In the genomic region with DNA sequence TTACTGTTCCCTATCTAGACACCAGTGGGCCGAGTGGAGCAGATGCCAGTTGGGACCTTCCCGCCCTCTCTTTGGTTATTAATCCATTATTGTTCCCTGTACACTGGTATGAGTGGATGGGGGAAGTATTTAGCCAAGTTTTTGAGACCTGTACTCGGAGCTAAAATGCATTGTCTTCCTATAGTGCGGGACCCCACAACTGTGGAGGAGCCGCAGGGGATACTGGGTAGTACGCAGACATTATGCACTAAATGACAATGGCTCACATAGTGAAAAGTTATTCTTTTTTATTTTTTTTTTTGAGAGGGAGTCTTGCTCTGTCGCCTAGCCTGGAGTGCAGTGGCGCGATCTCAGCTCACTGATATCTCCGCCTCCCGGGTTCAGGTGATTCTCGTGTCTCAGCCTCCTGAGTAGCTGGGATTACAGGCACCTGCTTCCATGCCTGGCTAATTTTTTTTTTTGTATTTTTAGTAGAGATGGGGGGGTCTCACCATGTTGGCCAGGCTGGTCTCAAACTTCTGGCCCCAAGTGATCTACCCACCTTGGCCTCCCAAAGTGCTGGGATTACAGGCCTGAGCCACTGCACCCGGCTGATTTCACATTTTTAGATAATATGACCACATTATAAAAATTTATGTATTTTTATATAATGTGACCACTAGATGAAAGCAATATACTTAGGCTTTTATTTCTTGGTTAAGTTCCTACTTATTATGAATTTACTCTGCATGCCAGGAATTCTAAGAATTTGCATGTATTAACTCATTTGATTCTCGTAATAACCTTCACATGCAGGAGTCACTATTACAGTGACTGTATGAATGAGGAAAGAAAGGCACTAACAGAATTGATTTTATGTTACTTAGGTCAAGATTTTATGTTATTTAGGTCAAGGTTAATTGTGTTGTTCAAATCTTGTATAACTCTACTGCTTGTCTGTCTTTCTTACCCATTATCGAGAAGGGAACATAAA, we compare ENCODE assay signal across 9 cellular contexts. TPM values are rescaled to one million over a fixed set of nuclear protein-coding genes. Genes with fewer than 3 reads are reported as not detected.
A peak's percentile ranks its signal among the peaks of the same experiment; 100 is the strongest.
DNase-seq lines count a peak whose midpoint lies in the region; ATAC-seq, FAIRE-seq and TF ChIP-seq lines count a peak whose summit lies in the region.
"Had no signal": no experiment of that assay in that cellular context is flagged by ENCODE, and none has a peak within 500 bp of the region (broad histone marks: within the 10 kb centered on the region; RNA-seq: fewer than 3 reads in every experiment).

No MANE protein-coding gene starts in this region.

- H3K4me3 ChIP-seq in hepatocyte, result no peak overlapping the region

- TF ChIP-seq CTCF in hepatocyte (IDR thresholded peaks at IDR 0.05; ENCODE audit: poor library complexity), result no peak

- FAIRE-seq in A204.1 (lab: Jason Lieb, UNC), result peak; percentile 34

- DNase-seq in OCI-M1 (lab: John Stamatoyannopoulos, UW) (peak; percentile 73), hepatocyte (ENCODE audit: low spot score) (no peak), KBM-7 (no peak), NCI-H510A treated with DMSO at 0.1 percent for 48 hours (lab: John Stamatoyannopoulos, UW) (no peak), NK-92 (lab: John Stamatoyannopoulos, UW; ENCODE audit: unreplicated experiment) (no peak)
- DNase-seq: ovary had no signal

- H3K4me2 ChIP-seq in hepatocyte, result peak overlapping the region; percentile 70

- in situ Hi-C loops in KBM-7 (cut with MboI; ENCODE audit: low pct_unique_long_range_greater_than_20kb, low sequenced_read_pairs), result no loop called here

- WGBS in hepatocyte (ENCODE audit: low lambda C conversion rate, missing lambda C conversion rate), result 90% methylated on average over 15 of the region's 15 CpGs

- TF ChIP-seq POLR2A in GM18505 (IDR thresholded peaks at IDR 0.05; ENCODE audit: borderline replicate concordance, extremely low read depth, insufficient read depth, insufficient read length), result no peak

- H3K36me3 ChIP-seq in hepatocyte (replicated peaks; ENCODE audit: insufficient read depth, low read depth), result no peaks in the 10 kb centered on the region
- H3K36me3 ChIP-seq: ovary had no signal

- H3K27ac ChIP-seq in hepatocyte, result no peak overlapping the region
- H3K27ac ChIP-seq: ovary had no signal

- peaks cover 3% of the 10 kb centered on the region for H3K79me2 ChIP-seq in hepatocyte

- H4K20me1 ChIP-seq in hepatocyte (ENCODE audit: insufficient read depth, poor library complexity, severe bottlenecking), result no peaks in the 10 kb centered on the region

- no peak overlapping the region for H2AFZ ChIP-seq in hepatocyte

- H3K4me1 ChIP-seq in hepatocyte (ENCODE audit: insufficient read depth), result peaks cover 4% of the 10 kb centered on the region

- ATAC-seq in GM18505 (IDR thresholded peaks at IDR 0.05; ENCODE audit: unreplicated experiment) (peak; percentile 4), HG03571 (IDR thresholded peaks at IDR 0.05; ENCODE audit: unreplicated experiment) (no peak)

- H3K27me3 ChIP-seq in hepatocyte, result no peaks in the 10 kb centered on the region
- H3K27me3 ChIP-seq: ovary had no signal

- no peaks in the 10 kb centered on the region for H3K9me3 ChIP-seq in hepatocyte (ENCODE audit: low read depth)
- H3K9me3 ChIP-seq: ovary had no signal

- no peaks in the 10 kb centered on the region for H3K9me2 ChIP-seq in hepatocyte (replicated peaks; ENCODE audit: insufficient read depth)

RNA-seq across cellular contexts. Expression of gene CASP8, which starts 25.9 kb away (rescaled TPM):
- 24.4 and 27.7 TPM in 2 replicates for total RNA-seq in hepatocyte
- polyA plus RNA-seq in hepatocyte, result 14.6 and 17.1 TPM in 2 replicates

RNA-seq across cellular contexts. Expression of gene CASP10, which starts 51.5 kb away (rescaled TPM):
- total RNA-seq in hepatocyte, result 7.2 and 11.0 TPM in 2 replicates
- polyA plus RNA-seq in hepatocyte, result 1.6 and 2.0 TPM in 2 replicates
